8 cellular contexts compared by ENCODE assay signal in genomic region chr1:93608188-93609109, GRCh38.
A peak's percentile ranks its signal among the peaks of the same experiment; 100 is the strongest.
DNase-seq lines count a peak whose midpoint lies in the region; ATAC-seq and TF ChIP-seq lines count a peak whose summit lies in the region.

No MANE protein-coding gene starts in this region.

- H3K27ac Mint-ChIP-seq in IgD-negative memory B cell (peak overlapping the region in 1 of 3 donors; percentile 28), Calu3 (ENCODE audit: unreplicated experiment) (no peak overlapping the region)

- H3K27me3 Mint-ChIP-seq in IgD-negative memory B cell (no peaks in the 10 kb centered on the region), Calu3 (ENCODE audit: unreplicated experiment) (no peaks in the 10 kb centered on the region)

- no peak for TF ChIP-seq CTCF in BE2C (IDR thresholded peaks at IDR 0.05; ENCODE audit: low read depth, low read length)
- no peak for TF ChIP-seq CTCF in Calu3 (IDR thresholded peaks at IDR 0.05; ENCODE audit: unreplicated experiment)

- no TSS peak for BruUV-seq in Calu3 (replicated peaks; lab: Mats Ljungman, UMichigan)

- no peak for TF ChIP-seq POLR2A in erythroblast (IDR thresholded peaks at IDR 0.05; ENCODE audit: low read length)

- ATAC-seq in GM21360 (IDR thresholded peaks at IDR 0.05; ENCODE audit: unreplicated experiment): peak; percentile 19
- peak; percentile 69 for ATAC-seq in left ventricle myocardium superior

- DNase-seq in BE2C (peak; percentile 88), left ventricle myocardium superior (peak; percentile 42), NCI-H1417 (lab: John Stamatoyannopoulos, UW) (no peak), Calu3 (no peak), erythroblast (lab: John Stamatoyannopoulos, UW) (no peak), NCI-H748 treated with DMSO at 0.1 percent for 48 hours (lab: John Stamatoyannopoulos, UW) (no peak)

- H3K4me1 Mint-ChIP-seq in IgD-negative memory B cell (peaks cover 22 to 49% (median 35%) of the 10 kb centered on the region in 3 donors), Calu3 (ENCODE audit: low read depth, unreplicated experiment) (peaks cover 57% of the 10 kb centered on the region)

- H3K36me3 Mint-ChIP-seq in IgD-negative memory B cell (peaks cover 9% of the 10 kb centered on the region), Calu3 (ENCODE audit: insufficient read depth, unreplicated experiment) (peaks cover 14% of the 10 kb centered on the region)

- H3K9me3 Mint-ChIP-seq in IgD-negative memory B cell (no peaks in the 10 kb centered on the region), Calu3 (ENCODE audit: low read depth, unreplicated experiment) (no peaks in the 10 kb centered on the region)

- H3K4me3 ChIP-seq in BE2C (ENCODE audit: low read depth, low read length): no peak overlapping the region

- H3K27me3 ChIP-seq in BE2C: no peaks in the 10 kb centered on the region

- intact Hi-C loops in left ventricle myocardium superior (cut with micrococcal nuclease) (no loop called here), Calu3 (cut with micrococcal nuclease; ENCODE audit: unreplicated experiment) (no loop called here)

- H3K4me3 Mint-ChIP-seq in IgD-negative memory B cell (peak overlapping the region; percentile 9 to 84 (median 69)), Calu3 (ENCODE audit: low read depth, unreplicated experiment) (no peak overlapping the region)

- H3K36me3 ChIP-seq in BE2C: no peaks in the 10 kb centered on the region

- CTCF ChIA-PET in Calu3 (lab: Charles Lee): no interaction called here

- H3K4me1 ChIP-seq in BE2C: peaks cover 54% of the 10 kb centered on the region

- H3K9me3 ChIP-seq in BE2C: no peaks in the 10 kb centered on the region

Comparison
In these comparisons a context has a peak if more than half of its experiments do, and no peak if none do; other contexts are left out.
1. DNase-seq: peak in BE2C (single experiment) and left ventricle myocardium superior (single experiment); none in NCI-H1417 (0 of 3), Calu3 (single experiment), erythroblast (0 of 2) and NCI-H748 treated with DMSO at 0.1 percent for 48 hours (single experiment).